1 cellular context compared by ENCODE assay signal in genomic region chr17:40219073-40219860, GRCh38.
A peak's percentile ranks its signal among the peaks of the same experiment; 100 is the strongest.
TF ChIP-seq lines count a peak whose summit lies in the region.

Gene WIPF2 (plus strand): TSS chr17:40219304. CDS start chr17:40256460, 37,156 bp downstream.

TF ChIP-seq in HepG2, 621 proteins besides CTCF, POLR2A, EP300 and RAD21 (continued from another document and continues in another):
- TF ChIP-seq, protein P1, sequence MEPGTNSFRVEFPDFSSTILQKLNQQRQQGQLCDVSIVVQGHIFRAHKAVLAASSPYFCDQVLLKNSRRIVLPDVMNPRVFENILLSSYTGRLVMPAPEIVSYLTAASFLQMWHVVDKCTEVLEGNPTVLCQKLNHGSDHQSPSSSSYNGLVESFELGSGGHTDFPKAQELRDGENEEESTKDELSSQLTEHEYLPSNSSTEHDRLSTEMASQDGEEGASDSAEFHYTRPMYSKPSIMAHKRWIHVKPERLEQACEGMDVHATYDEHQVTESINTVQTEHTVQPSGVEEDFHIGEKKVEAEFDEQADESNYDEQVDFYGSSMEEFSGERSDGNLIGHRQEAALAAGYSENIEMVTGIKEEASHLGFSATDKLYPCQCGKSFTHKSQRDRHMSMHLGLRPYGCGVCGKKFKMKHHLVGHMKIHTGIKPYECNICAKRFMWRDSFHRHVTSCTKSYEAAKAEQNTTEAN (CRISPR knock-in tag; conservative IDR thresholded peaks at IDR 0.05) = no peak; the same call in 1 of the 2 replicates
- no peak for TF ChIP-seq AHR (CRISPR knock-in tag; IDR thresholded peaks at IDR 0.05)
- no peak for TF ChIP-seq ZNF703 (CRISPR knock-in tag; IDR thresholded peaks at IDR 0.05; ENCODE audit: borderline replicate concordance)
- peak in 1 of 2 experiments; percentile 73; a peak in 1 of 4 replicates for TF ChIP-seq KLF16 (CRISPR knock-in tag; IDR thresholded peaks at IDR 0.05)
- TF ChIP-seq, protein P2, sequence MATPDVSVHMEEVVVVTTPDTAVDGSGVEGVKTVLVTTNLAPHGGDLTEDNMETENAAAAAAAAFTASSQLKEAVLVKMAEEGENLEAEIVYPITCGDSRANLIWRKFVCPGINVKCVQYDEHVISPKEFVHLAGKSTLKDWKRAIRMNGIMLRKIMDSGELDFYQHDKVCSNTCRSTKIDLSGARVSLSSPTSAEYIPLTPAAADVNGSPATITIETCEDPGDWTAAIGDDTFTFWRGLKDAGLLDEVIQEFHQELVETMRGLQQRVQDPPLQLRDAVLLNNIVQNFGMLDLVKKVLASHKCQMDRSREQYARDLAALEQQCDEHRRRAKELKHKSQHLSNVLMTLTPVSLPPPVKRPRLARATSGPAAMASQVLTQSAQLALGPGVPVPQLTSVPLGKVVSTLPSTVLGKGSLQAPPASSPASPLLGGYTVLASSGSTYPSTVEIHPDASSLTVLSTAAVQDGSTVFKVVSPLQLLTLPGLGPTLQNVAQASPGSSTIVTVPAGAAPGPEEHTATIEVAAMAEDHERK (CRISPR knock-in tag; IDR thresholded peaks at IDR 0.05; ENCODE audit: low read depth) = peak; percentile 73; the same call in 1 of the 2 replicates
- no peak; the same call in 1 of the 2 replicates for TF ChIP-seq THRA (CRISPR knock-in tag; IDR thresholded peaks at IDR 0.05; ENCODE audit: borderline replicate concordance)
- no peak for TF ChIP-seq ZSCAN20 (CRISPR knock-in tag; IDR thresholded peaks at IDR 0.05; ENCODE audit: borderline replicate concordance)
- peak; percentile 99 for TF ChIP-seq ELF4 (CRISPR knock-in tag; IDR thresholded peaks at IDR 0.05; ENCODE audit: borderline replicate concordance)
- TF ChIP-seq ZNF674 (CRISPR knock-in tag; IDR thresholded peaks at IDR 0.05; ENCODE audit: low read depth) = no peak
- no peak; the same call in 1 of the 2 replicates for TF ChIP-seq RCOR2 (CRISPR knock-in tag; IDR thresholded peaks at IDR 0.05)
- no peak for TF ChIP-seq ZNF44 (CRISPR knock-in tag; IDR thresholded peaks at IDR 0.05)
- peak; percentile 88; the same call in 1 of the 2 replicates for TF ChIP-seq ZNF34 (CRISPR knock-in tag; IDR thresholded peaks at IDR 0.05; ENCODE audit: borderline replicate concordance)
- TF ChIP-seq, protein P3, sequence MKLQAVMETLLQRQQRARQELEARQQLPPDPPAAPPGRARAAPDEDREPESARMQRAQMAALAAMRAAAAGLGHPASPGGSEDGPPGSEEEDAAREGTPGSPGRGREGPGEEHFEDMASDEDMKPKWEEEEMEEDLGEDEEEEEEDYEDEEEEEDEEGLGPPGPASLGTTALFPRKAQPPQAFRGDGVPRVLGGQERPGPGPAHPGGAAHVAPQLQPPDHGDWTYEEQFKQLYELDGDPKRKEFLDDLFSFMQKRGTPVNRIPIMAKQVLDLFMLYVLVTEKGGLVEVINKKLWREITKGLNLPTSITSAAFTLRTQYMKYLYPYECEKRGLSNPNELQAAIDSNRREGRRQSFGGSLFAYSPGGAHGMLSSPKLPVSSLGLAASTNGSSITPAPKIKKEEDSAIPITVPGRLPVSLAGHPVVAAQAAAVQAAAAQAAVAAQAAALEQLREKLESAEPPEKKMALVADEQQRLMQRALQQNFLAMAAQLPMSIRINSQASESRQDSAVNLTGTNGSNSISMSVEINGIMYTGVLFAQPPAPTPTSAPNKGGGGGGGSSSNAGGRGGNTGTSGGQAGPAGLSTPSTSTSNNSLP (IDR thresholded peaks at IDR 0.05; ENCODE audit: low read depth, low read length) = no peak
- peak; percentile 65; the same call in 1 of the 2 replicates for TF ChIP-seq KDM2A (CRISPR knock-in tag; IDR thresholded peaks at IDR 0.05; ENCODE audit: borderline replicate concordance, low read depth)
- TF ChIP-seq, protein P4, sequence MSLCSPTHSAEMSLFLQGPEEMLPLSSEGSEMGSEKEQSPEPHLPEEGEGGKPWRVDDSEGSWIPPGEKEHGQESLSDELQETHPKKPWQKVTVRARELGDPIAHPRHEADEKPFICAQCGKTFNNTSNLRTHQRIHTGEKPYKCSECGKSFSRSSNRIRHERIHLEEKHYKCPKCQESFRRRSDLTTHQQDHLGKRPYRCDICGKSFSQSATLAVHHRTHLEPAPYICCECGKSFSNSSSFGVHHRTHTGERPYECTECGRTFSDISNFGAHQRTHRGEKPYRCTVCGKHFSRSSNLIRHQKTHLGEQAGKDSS (CRISPR knock-in tag; IDR thresholded peaks at IDR 0.05; ENCODE audit: borderline replicate concordance, low read depth) = peak; percentile 84; the same call in 1 of the 2 replicates
- peak; percentile 79 for TF ChIP-seq SALL1 (CRISPR knock-in tag; IDR thresholded peaks at IDR 0.05)
- TF ChIP-seq TCF7L2 (IDR thresholded peaks at IDR 0.05; ENCODE audit: low read depth, low read length) = no peak
- TF ChIP-seq ZNF788 (CRISPR knock-in tag; IDR thresholded peaks at IDR 0.05; ENCODE audit: borderline replicate concordance) = peak; percentile 15; the same call in 1 of the 2 replicates
- peak; percentile 20; the same call in 1 of the 2 replicates for TF ChIP-seq HNF4A (CRISPR knock-in tag; IDR thresholded peaks at IDR 0.05)
- no peak for TF ChIP-seq SIX1 (CRISPR knock-in tag; IDR thresholded peaks at IDR 0.05; ENCODE audit: borderline replicate concordance)
- TF ChIP-seq ZNF710 (CRISPR knock-in tag; IDR thresholded peaks at IDR 0.05; ENCODE audit: borderline replicate concordance) = peak; percentile 77; the same call in 1 of the 2 replicates
- peak; percentile 65 for TF ChIP-seq ZNF883 (CRISPR knock-in tag; IDR thresholded peaks at IDR 0.05; ENCODE audit: not compliant biosample characterization)
- TF ChIP-seq HMG20A (CRISPR knock-in tag; IDR thresholded peaks at IDR 0.05; ENCODE audit: borderline replicate concordance) = no peak
- TF ChIP-seq, protein P5, sequence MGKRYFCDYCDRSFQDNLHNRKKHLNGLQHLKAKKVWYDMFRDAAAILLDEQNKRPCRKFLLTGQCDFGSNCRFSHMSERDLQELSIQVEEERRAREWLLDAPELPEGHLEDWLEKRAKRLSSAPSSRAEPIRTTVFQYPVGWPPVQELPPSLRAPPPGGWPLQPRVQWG (CRISPR knock-in tag; IDR thresholded peaks at IDR 0.05; ENCODE audit: borderline replicate concordance, low read depth) = no peak
- TF ChIP-seq ASH2L (IDR thresholded peaks at IDR 0.05; ENCODE audit: insufficient read length, low read depth, low read length) = peak; percentile 93
- no peak for TF ChIP-seq ZFP36L2 (CRISPR knock-in tag; IDR thresholded peaks at IDR 0.05)
- TF ChIP-seq ZNF17 (CRISPR knock-in tag; IDR thresholded peaks at IDR 0.05) = no peak
- TF ChIP-seq TRIM24 (CRISPR knock-in tag; IDR thresholded peaks at IDR 0.05) = no peak
- no peak for TF ChIP-seq BRCA1 (CRISPR knock-in tag; IDR thresholded peaks at IDR 0.05)
- TF ChIP-seq, protein P6, sequence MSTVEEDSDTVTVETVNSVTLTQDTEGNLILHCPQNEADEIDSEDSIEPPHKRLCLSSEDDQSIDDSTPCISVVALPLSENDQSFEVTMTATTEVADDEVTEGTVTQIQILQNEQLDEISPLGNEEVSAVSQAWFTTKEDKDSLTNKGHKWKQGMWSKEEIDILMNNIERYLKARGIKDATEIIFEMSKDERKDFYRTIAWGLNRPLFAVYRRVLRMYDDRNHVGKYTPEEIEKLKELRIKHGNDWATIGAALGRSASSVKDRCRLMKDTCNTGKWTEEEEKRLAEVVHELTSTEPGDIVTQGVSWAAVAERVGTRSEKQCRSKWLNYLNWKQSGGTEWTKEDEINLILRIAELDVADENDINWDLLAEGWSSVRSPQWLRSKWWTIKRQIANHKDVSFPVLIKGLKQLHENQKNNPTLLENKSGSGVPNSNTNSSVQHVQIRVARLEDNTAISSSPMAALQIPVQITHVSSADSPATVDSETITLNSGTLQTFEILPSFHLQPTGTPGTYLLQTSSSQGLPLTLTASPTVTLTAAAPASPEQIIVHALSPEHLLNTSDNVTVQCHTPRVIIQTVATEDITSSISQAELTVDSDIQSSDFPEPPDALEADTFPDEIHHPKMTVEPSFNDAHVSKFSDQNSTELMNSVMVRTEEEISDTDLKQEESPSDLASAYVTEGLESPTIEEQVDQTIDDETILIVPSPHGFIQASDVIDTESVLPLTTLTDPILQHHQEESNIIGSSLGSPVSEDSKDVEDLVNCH (CRISPR knock-in tag; IDR thresholded peaks at IDR 0.05) = no peak
- peak; percentile 71; the same call in 1 of the 2 replicates for TF ChIP-seq KLF6 (CRISPR knock-in tag; IDR thresholded peaks at IDR 0.05)
- no peak for TF ChIP-seq BCL6 (CRISPR knock-in tag; IDR thresholded peaks at IDR 0.05)
- TF ChIP-seq, protein P7, sequence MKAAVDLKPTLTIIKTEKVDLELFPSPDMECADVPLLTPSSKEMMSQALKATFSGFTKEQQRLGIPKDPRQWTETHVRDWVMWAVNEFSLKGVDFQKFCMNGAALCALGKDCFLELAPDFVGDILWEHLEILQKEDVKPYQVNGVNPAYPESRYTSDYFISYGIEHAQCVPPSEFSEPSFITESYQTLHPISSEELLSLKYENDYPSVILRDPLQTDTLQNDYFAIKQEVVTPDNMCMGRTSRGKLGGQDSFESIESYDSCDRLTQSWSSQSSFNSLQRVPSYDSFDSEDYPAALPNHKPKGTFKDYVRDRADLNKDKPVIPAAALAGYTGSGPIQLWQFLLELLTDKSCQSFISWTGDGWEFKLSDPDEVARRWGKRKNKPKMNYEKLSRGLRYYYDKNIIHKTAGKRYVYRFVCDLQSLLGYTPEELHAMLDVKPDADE (CRISPR knock-in tag; IDR thresholded peaks at IDR 0.05) = peak; percentile 18; the same call in 1 of the 2 replicates
- TF ChIP-seq ZNF672 (CRISPR knock-in tag; IDR thresholded peaks at IDR 0.05) = no peak
- TF ChIP-seq HMGXB4 (CRISPR knock-in tag; IDR thresholded peaks at IDR 0.05; ENCODE audit: borderline replicate concordance in 1 of 2, low read depth in 1 of 2) = peak; percentile 73 to 79; a peak in 3 of 4 replicates
- TF ChIP-seq ZNF451 (CRISPR knock-in tag; IDR thresholded peaks at IDR 0.05) = no peak
- 0 out of 2 replicates have a peak, but pooled peaks have one; percentile 67 for TF ChIP-seq HOXA5 (CRISPR knock-in tag; IDR thresholded peaks at IDR 0.05)
- TF ChIP-seq SRSF9 (IDR thresholded peaks at IDR 0.05; ENCODE audit: borderline replicate concordance, insufficient read depth, low read depth, low read length, poor library complexity, severe bottlenecking) = no peak
- TF ChIP-seq KAT8 (CRISPR knock-in tag; IDR thresholded peaks at IDR 0.05) = peak; percentile 97
- no peak for TF ChIP-seq ZNF557 (CRISPR knock-in tag; IDR thresholded peaks at IDR 0.05)
- no peak for TF ChIP-seq MLX (CRISPR knock-in tag; IDR thresholded peaks at IDR 0.05)
- 0 out of 2 replicates have a peak, but pooled peaks have one; percentile 44 for TF ChIP-seq MAF1 (CRISPR knock-in tag; IDR thresholded peaks at IDR 0.05; ENCODE audit: borderline replicate concordance)
- TF ChIP-seq, protein P8, sequence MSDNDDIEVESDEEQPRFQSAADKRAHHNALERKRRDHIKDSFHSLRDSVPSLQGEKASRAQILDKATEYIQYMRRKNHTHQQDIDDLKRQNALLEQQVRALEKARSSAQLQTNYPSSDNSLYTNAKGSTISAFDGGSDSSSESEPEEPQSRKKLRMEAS (IDR thresholded peaks at IDR 0.05) = peak; percentile 37; the same call in 1 of the 2 replicates
- TF ChIP-seq ZFP37 (CRISPR knock-in tag; IDR thresholded peaks at IDR 0.05; ENCODE audit: borderline replicate concordance) = no peak
- TF ChIP-seq MAZ (IDR thresholded peaks at IDR 0.05; ENCODE audit: borderline replicate concordance, low read depth, low read length) = peak; percentile 85
- TF ChIP-seq MAZ (CRISPR knock-in tag; IDR thresholded peaks at IDR 0.05; ENCODE audit: low read depth) = peak; percentile 94
- TF ChIP-seq MIER2 (CRISPR knock-in tag; IDR thresholded peaks at IDR 0.05) = no peak
- no peak for TF ChIP-seq FLYWCH1 (CRISPR knock-in tag; IDR thresholded peaks at IDR 0.05)
- TF ChIP-seq ZNF446 (CRISPR knock-in tag; IDR thresholded peaks at IDR 0.05) = no peak
- TF ChIP-seq FOSL1 (CRISPR knock-in tag; IDR thresholded peaks at IDR 0.05; ENCODE audit: borderline replicate concordance) = no peak
- no peak for TF ChIP-seq TEAD2 (CRISPR knock-in tag; IDR thresholded peaks at IDR 0.05)
- TF ChIP-seq ZNF292 (CRISPR knock-in tag; IDR thresholded peaks at IDR 0.05; ENCODE audit: borderline replicate concordance, low read depth) = no peak
- no peak for TF ChIP-seq RELA (CRISPR knock-in tag; IDR thresholded peaks at IDR 0.05)
- TF ChIP-seq ZFP62 (CRISPR knock-in tag; IDR thresholded peaks at IDR 0.05) = no peak
